In the genomic region with DNA sequence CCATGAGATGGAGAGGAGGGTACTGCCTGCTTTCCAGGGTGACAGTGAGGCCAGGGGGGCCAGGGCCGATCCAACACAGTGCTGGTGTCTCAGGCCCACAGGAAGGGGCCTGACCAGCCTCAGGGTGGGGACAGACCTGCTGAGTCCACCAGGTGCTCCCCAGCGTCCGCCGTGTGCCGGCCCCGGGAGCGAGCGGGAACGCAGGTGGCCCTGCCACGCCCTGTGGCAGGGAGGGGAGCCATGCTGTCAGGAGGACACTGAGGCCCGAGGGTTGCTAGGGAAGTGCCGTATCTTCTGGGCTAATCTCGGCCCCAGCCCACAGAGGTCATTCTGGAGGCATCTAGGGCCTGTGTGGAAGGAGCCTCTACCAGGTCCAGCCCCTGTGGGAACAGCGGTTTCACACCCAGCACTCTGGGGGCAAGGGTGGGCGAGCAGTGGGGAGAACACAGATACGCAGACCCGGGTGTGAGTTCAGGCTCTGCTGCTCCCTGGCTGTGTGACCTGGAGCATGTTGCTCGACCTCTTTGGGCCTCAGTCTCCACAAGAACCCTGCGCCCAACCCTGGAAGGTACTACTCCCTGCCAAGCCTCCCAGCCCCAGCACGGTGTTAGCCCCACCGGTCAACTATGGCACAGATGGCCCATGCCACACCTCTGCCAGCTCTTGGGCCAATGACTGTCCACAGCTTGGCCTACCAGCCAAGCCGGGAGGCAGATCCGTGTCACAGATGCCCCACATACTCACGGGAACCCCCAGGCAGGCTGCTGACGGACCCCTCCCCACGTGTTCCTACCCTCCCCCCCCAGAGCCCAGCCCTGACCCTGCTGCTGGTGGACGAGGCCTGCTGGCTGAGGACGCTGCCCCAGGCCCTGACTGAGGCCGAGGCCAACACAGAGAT, we compare ENCODE assay signal across 1 cellular context.
TF ChIP-seq lines count a peak whose summit lies in the region.

No MANE protein-coding gene starts in this region.

TF ChIP-seq in K562, 482 proteins besides CTCF, POLR2A, EP300 and RAD21 (continued from another document and continues in another):
- TF ChIP-seq RERE (CRISPR knock-in tag; IDR thresholded peaks at IDR 0.05; ENCODE audit: borderline replicate concordance) (no peak), SMAD2 (IDR thresholded peaks at IDR 0.05; ENCODE audit: low read depth, low read length) (no peak), MCM2 (IDR thresholded peaks at IDR 0.05; ENCODE audit: low read depth) (no peak), ATF7 (IDR thresholded peaks at IDR 0.05) (peak; percentile 24; the same call in 1 of the 2 replicates), RBM25 (IDR thresholded peaks at IDR 0.05; ENCODE audit: low read depth, low read length, severe bottlenecking) (no peak), SAFB (IDR thresholded peaks at IDR 0.05; ENCODE audit: borderline replicate concordance, low read depth, low read length) (no peak), ESRRA (IDR thresholded peaks at IDR 0.05; ENCODE audit: borderline replicate concordance, low read depth) (peak; percentile 95), PCBP2 (IDR thresholded peaks at IDR 0.05; ENCODE audit: low read depth, low read length, poor library complexity, severe bottlenecking) (no peak), SRSF3 (IDR thresholded peaks at IDR 0.05; ENCODE audit: insufficient read depth, low read length) (no peak), BRCA1 (IDR thresholded peaks at IDR 0.05) (no peak), BRCA1 (CRISPR knock-in tag; IDR thresholded peaks at IDR 0.05) (0 out of 2 replicates have a peak, but pooled peaks have one; percentile 11), CLOCK (CRISPR knock-in tag; IDR thresholded peaks at IDR 0.05; ENCODE audit: borderline replicate concordance) (no peak), MED1 (CRISPR knock-in tag; IDR thresholded peaks at IDR 0.05; ENCODE audit: borderline replicate concordance) (no peak), TAF9B (IDR thresholded peaks at IDR 0.05; ENCODE audit: partially characterized antibody) (no peak), ZNF133 (CRISPR knock-in tag; IDR thresholded peaks at IDR 0.05) (no peak), NR2C2 (CRISPR knock-in tag; IDR thresholded peaks at IDR 0.05) (peak; percentile 59; the same call in 1 of the 2 replicates), NR2C2 (tag; IDR thresholded peaks at IDR 0.05) (peak; percentile 71), RBM14 (IDR thresholded peaks at IDR 0.05; ENCODE audit: borderline replicate concordance, insufficient read depth, low read depth, low read length) (no peak), SMC3 (conservative IDR thresholded peaks at IDR 0.05; ENCODE audit: insufficient read depth, low read depth, low read length) (no peak), ZNF41 (CRISPR knock-in tag; conservative IDR thresholded peaks at IDR 0.05) (no peak), NCOA2 (IDR thresholded peaks at IDR 0.05; ENCODE audit: partially characterized antibody in 2 of 2) (no peak), ZBTB7A (IDR thresholded peaks at IDR 0.05; ENCODE audit: borderline replicate concordance, control insufficient read depth, low read depth, low read length) (no peak; the same call in 1 of the 2 replicates), NCOA1 (IDR thresholded peaks at IDR 0.05; ENCODE audit: low read depth) (no peak), ELF2 (CRISPR knock-in tag; IDR thresholded peaks at IDR 0.05) (no peak), IRF2 (CRISPR knock-in tag; IDR thresholded peaks at IDR 0.05) (no peak), ARHGAP35 (IDR thresholded peaks at IDR 0.05; ENCODE audit: partially characterized antibody) (no peak), ZNF696 (CRISPR knock-in tag; conservative IDR thresholded peaks at IDR 0.05) (no peak), ZNF395 (CRISPR knock-in tag; IDR thresholded peaks at IDR 0.05) (0 out of 2 replicates have a peak, but pooled peaks have one; percentile 47), TAF15 (IDR thresholded peaks at IDR 0.05; ENCODE audit: low read depth, low read length) (no peak), FOXM1 (IDR thresholded peaks at IDR 0.05; ENCODE audit: low read depth) (no peak), FOXM1 (CRISPR knock-in tag; IDR thresholded peaks at IDR 0.05; ENCODE audit: low read depth) (no peak), MECOM (CRISPR knock-in tag; IDR thresholded peaks at IDR 0.05) (no peak), NFXL1 (CRISPR knock-in tag; IDR thresholded peaks at IDR 0.05) (no peak), MNT (conservative IDR thresholded peaks at IDR 0.05) (peak in 1 of 2 experiments; percentile 40; a peak in 1 of 4 replicates), KLF13 (tag; IDR thresholded peaks at IDR 0.05; ENCODE audit: borderline replicate concordance, low read depth) (0 out of 2 replicates have a peak, but pooled peaks have one; percentile 16), ZC3H11A (IDR thresholded peaks at IDR 0.05; ENCODE audit: low read depth, low read length) (no peak), STAT5A (IDR thresholded peaks at IDR 0.05; ENCODE audit: borderline replicate concordance, low read length) (no peak), ZNF764 (CRISPR knock-in tag; IDR thresholded peaks at IDR 0.05; ENCODE audit: low read depth) (no peak), HDAC1 (IDR thresholded peaks at IDR 0.05) (peak in 1 of 2 experiments; percentile 49; a peak in 1 of 4 replicates), POLR3A (IDR thresholded peaks at IDR 0.05; ENCODE audit: borderline replicate concordance, extremely low read depth, insufficient read depth, insufficient read length) (no peak), SRSF7 (optimal IDR thresholded peaks at IDR 0.05; ENCODE audit: low read depth, low read length) (no peak), SRSF9 (IDR thresholded peaks at IDR 0.05; ENCODE audit: borderline replicate concordance, low read depth, low read length) (no peak), GTF2A2 (tag; IDR thresholded peaks at IDR 0.05) (no peak), ARNT (IDR thresholded peaks at IDR 0.05) (no peak)
- TF ChIP-seq, protein P1, sequence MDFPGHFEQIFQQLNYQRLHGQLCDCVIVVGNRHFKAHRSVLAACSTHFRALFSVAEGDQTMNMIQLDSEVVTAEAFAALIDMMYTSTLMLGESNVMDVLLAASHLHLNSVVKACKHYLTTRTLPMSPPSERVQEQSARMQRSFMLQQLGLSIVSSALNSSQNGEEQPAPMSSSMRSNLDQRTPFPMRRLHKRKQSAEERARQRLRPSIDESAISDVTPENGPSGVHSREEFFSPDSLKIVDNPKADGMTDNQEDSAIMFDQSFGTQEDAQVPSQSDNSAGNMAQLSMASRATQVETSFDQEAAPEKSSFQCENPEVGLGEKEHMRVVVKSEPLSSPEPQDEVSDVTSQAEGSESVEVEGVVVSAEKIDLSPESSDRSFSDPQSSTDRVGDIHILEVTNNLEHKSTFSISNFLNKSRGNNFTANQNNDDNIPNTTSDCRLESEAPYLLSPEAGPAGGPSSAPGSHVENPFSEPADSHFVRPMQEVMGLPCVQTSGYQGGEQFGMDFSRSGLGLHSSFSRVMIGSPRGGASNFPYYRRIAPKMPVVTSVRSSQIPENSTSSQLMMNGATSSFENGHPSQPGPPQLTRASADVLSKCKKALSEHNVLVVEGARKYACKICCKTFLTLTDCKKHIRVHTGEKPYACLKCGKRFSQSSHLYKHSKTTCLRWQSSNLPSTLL (IDR thresholded peaks at IDR 0.05), result no peak
- TF ChIP-seq, protein P2, sequence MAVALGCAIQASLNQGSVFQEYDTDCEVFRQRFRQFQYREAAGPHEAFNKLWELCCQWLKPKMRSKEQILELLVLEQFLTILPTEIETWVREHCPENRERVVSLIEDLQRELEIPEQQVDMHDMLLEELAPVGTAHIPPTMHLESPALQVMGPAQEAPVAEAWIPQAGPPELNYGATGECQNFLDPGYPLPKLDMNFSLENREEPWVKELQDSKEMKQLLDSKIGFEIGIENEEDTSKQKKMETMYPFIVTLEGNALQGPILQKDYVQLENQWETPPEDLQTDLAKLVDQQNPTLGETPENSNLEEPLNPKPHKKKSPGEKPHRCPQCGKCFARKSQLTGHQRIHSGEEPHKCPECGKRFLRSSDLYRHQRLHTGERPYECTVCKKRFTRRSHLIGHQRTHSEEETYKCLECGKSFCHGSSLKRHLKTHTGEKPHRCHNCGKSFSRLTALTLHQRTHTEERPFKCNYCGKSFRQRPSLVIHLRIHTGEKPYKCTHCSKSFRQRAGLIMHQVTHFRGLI (CRISPR knock-in tag; IDR thresholded peaks at IDR 0.05), result no peak
- TF ChIP-seq, protein P3, sequence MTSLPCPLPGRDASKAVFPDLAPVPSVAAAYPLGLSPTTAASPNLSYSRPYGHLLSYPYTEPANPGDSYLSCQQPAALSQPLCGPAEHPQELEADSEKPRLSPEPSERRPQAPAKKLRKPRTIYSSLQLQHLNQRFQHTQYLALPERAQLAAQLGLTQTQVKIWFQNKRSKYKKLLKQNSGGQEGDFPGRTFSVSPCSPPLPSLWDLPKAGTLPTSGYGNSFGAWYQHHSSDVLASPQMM (CRISPR knock-in tag; IDR thresholded peaks at IDR 0.05), result no peak
- TF ChIP-seq, protein P4, sequence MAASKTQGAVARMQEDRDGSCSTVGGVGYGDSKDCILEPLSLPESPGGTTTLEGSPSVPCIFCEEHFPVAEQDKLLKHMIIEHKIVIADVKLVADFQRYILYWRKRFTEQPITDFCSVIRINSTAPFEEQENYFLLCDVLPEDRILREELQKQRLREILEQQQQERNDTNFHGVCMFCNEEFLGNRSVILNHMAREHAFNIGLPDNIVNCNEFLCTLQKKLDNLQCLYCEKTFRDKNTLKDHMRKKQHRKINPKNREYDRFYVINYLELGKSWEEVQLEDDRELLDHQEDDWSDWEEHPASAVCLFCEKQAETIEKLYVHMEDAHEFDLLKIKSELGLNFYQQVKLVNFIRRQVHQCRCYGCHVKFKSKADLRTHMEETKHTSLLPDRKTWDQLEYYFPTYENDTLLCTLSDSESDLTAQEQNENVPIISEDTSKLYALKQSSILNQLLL (CRISPR knock-in tag; IDR thresholded peaks at IDR 0.05; ENCODE audit: borderline replicate concordance), result no peak
